In genomic region chr1:161209790-161210409, GRCh38 we compare ENCODE assay signal across 8 cellular contexts. TPM values are rescaled to one million over a fixed set of nuclear protein-coding genes. Genes with fewer than 3 reads are reported as not detected.
DNase-seq lines count a peak whose midpoint lies in the region; ATAC-seq and TF ChIP-seq lines count a peak whose summit lies in the region.

No MANE protein-coding gene starts in this region.

- H3K4me1 Mint-ChIP-seq in T-cell: peaks cover 34 to 40% (median 38%) of the 10 kb centered on the region in 3 donors

- peak overlapping the region in 4 of 10 donors; percentile 86 to 100 (median 98) for H3K27ac ChIP-seq in heart right ventricle

- TF ChIP-seq CTCF in BE2C (IDR thresholded peaks at IDR 0.05; ENCODE audit: low read depth, low read length): peak; percentile 97
- peak; percentile 76 to 88 (median 86) for TF ChIP-seq CTCF in heart right ventricle (IDR thresholded peaks at IDR 0.05)

- DNase-seq in BE2C (peak; percentile 90), NCI-H128 (lab: John Stamatoyannopoulos, UW; ENCODE audit: unreplicated experiment) (peak; percentile 57), T-cell (peak in 33 of 34 experiments; percentile 49 to 82 (median 69)), heart right ventricle (peak; percentile 68 to 83), renal cortical epithelial cell (ENCODE audit: low read depth) (peak; percentile 59)
- peak; percentile 61 for DNase-seq in activated naive CD8-positive, alpha-beta T cell treated with anti-CD3 and anti-CD28 coated beads, Interleukin-2, amount 50 U/mL, for 16 hours (ENCODE audit: low read depth, low spot score)

- peak overlapping the region; percentile 71 to 84 for H3K27ac Mint-ChIP-seq in T-cell

- no peaks in the 10 kb centered on the region for H3K27me3 Mint-ChIP-seq in T-cell

- H3K4me3 ChIP-seq in BE2C (ENCODE audit: low read depth, low read length) (no peak overlapping the region), heart right ventricle (no peak overlapping the region)

- intact Hi-C loops in heart right ventricle (cut with DNase I): loop anchor here in 5 of 10 donors (2.0 to 5.0 kb wide), 3 partner anchors 17 to 172 kb away; no protein-coding TSS in a partner anchor

- H3K36me3 Mint-ChIP-seq in T-cell: peaks cover 70% of the 10 kb centered on the region

- no peak overlapping the region for H3K4me3 Mint-ChIP-seq in T-cell

- CTCF ChIA-PET in T-cell (lab: Charles Lee): interaction anchor here (1.0 to 2.2 kb wide), 4 partner anchors 10 to 172 kb away, joined by 3 to 32 read pairs (median 6); partner anchors contain the start of gene TOMM40L (in 2 of the 2)

- H3K36me3 ChIP-seq in BE2C (peaks cover 78% of the 10 kb centered on the region), heart right ventricle (peaks cover 0 to 100% (median 75%) of the 10 kb centered on the region in 9 donors)

- 34 to 39% methylated on average over 11 of the region's 11 CpGs for WGBS in heart right ventricle, 2 donors

- ATAC-seq in GM21423 (IDR thresholded peaks at IDR 0.05; ENCODE audit: unreplicated experiment) (peak; percentile 55), T-cell (replicated peaks in 1 of 4) (peak; percentile 90 to 98 (median 90)), heart right ventricle (peak; percentile 52 to 78 (median 68)), HG03280 (IDR thresholded peaks at IDR 0.05; ENCODE audit: unreplicated experiment) (no peak)

- no peaks in the 10 kb centered on the region for H3K9me3 Mint-ChIP-seq in T-cell

- no peaks in the 10 kb centered on the region for H3K27me3 ChIP-seq in BE2C
- no peaks in the 10 kb centered on the region for H3K27me3 ChIP-seq in heart right ventricle

- POLR2A ChIA-PET in T-cell (lab: Charles Lee): no interaction called here

- H3K4me1 ChIP-seq in BE2C: no peaks in the 10 kb centered on the region
- peaks cover 6 to 72% (median 45%) of the 10 kb centered on the region in 9 donors for H3K4me1 ChIP-seq in heart right ventricle

- no peaks in the 10 kb centered on the region for H3K9me3 ChIP-seq in BE2C
- H3K9me3 ChIP-seq in heart right ventricle: no peaks in the 10 kb centered on the region

RNA-seq across cellular contexts. Expression of gene FCER1G, which starts 5.2 kb away (rescaled TPM):
- polyA plus RNA-seq in BE2C (2012; ENCODE audit: insufficient read depth, insufficient read length, low read depth): not detected
- total RNA-seq in T-cell (1 to 10 TPM; 2.5 to 5.2 (median 3.5) TPM), heart right ventricle (10 to 100 TPM in 4 of 10 donors, 1 to 10 TPM in 6; 2.0 to 65.8 (median 5.3) TPM), renal cortical epithelial cell (not detected in 2 replicates)
- polyA plus RNA-seq in heart right ventricle: 10 to 100 TPM; 19.7 to 64.6 TPM

RNA-seq across cellular contexts. Expression of gene NDUFS2, which starts 7.7 kb away (rescaled TPM):
- 217 TPM for polyA plus RNA-seq in BE2C (2012; ENCODE audit: insufficient read depth, insufficient read length, low read depth)
- total RNA-seq in T-cell (10 to 100 TPM; 57.3 to 92.2 (median 88.2) TPM), heart right ventricle (100 to 1,000 TPM; 244 to 370 (median 318) TPM), renal cortical epithelial cell (175 and 194 TPM in 2 replicates)
- polyA plus RNA-seq in heart right ventricle: 100 to 1,000 TPM; 121 to 193 TPM

RNA-seq across cellular contexts. Expression of gene ADAMTS4, which starts 11.0 kb away (rescaled TPM):
- polyA plus RNA-seq in BE2C (2012; ENCODE audit: insufficient read depth, insufficient read length, low read depth): 1.4 TPM
- total RNA-seq in T-cell (1 to 10 TPM in 4 of 5 donors, under 1 TPM in 1; 0.86 to 1.8 (median 1.4) TPM), heart right ventricle (10 to 100 TPM in 6 of 10 donors, 1 to 10 TPM in 4; 1.7 to 86.1 (median 17.7) TPM), renal cortical epithelial cell (under 0.01 and 0.35 TPM in 2 replicates)
- polyA plus RNA-seq in heart right ventricle: 10 to 100 TPM in 1 of 2 donors, 1 to 10 TPM in 1; 5.4 to 11.9 TPM

RNA-seq across cellular contexts. Expression of gene APOA2, which starts 13.5 kb away (rescaled TPM):
- polyA plus RNA-seq in BE2C (2012; ENCODE audit: insufficient read depth, insufficient read length, low read depth): not detected
- total RNA-seq in T-cell: 1 to 10 TPM in 3 of 5 donors, not detected in 2; 2.2 to 5.5 (median 3.7) TPM
- under 1 TPM in 1 of 10 donors, not detected in 9; 0.89 TPM for total RNA-seq in heart right ventricle
- polyA plus RNA-seq in heart right ventricle: not detected
- total RNA-seq in renal cortical epithelial cell: not detected in 2 replicates

RNA-seq across cellular contexts. Expression of gene TOMM40L, which starts 16.0 kb away (rescaled TPM):
- 38.9 TPM for polyA plus RNA-seq in BE2C (2012; ENCODE audit: insufficient read depth, insufficient read length, low read depth)
- total RNA-seq in T-cell (10 to 100 TPM in 4 of 5 donors, 1 to 10 TPM in 1; 6.3 to 12.2 (median 11.0) TPM), heart right ventricle (10 to 100 TPM; 29.8 to 37.6 (median 33.2) TPM), renal cortical epithelial cell (16.5 and 17.4 TPM in 2 replicates)
- 10 to 100 TPM; 17.6 to 29.3 TPM for polyA plus RNA-seq in heart right ventricle
